8 cellular contexts compared by ENCODE assay signal in the genomic region with DNA sequence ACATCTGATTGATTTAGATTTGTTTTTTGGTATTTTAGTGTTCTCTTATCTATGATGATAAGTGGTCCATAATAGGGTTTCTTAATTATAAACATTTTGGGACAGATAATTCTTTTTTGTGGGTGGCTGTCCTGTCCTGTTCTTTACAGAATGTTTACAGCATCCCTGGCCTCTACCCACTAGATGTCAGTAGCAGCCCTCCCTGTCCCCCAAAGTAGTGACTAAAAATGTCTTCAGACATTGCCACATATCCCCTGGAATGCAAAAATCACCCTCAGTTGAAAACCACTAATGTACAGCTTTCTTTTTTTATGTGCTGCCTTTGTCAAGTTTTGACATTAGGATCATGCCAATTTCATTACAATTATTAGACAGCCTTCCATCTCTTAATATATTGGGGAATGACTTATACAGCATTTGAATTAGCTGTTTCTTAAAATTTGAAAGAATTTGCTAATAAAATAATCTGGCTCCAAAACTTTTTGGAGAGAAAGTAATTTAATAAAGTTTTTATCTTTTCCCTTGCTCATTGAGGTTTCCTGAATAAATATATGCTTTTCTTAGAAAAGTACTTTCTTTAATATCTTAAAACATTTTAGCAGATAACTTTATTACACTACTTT. TPM values are rescaled to one million over a fixed set of nuclear protein-coding genes. Genes with fewer than 3 reads are reported as not detected.
A peak's percentile ranks its signal among the peaks of the same experiment; 100 is the strongest.
DNase-seq lines count a peak whose midpoint lies in the region; ATAC-seq and TF ChIP-seq lines count a peak whose summit lies in the region.

No MANE protein-coding gene starts in this region.

- POLR2A ChIA-PET in CD4-positive, alpha-beta memory T cell (lab: Charles Lee; ENCODE audit: partially characterized antibody) = interaction anchor here (0.6 to 15.2 kb wide), 5 partner anchors 19 to 114 kb away, joined by 3 to 256 read pairs (median 3); a partner anchor contains a TSS

- TF ChIP-seq POLR2A in thyroid gland (IDR thresholded peaks at IDR 0.05) = no peak

- H3K36me3 Mint-ChIP-seq in CD4-positive, alpha-beta memory T cell = peaks cover 49 to 91% of the 10 kb centered on the region in 2 donors

- no peaks in the 10 kb centered on the region for H3K9me3 Mint-ChIP-seq in CD4-positive, alpha-beta memory T cell

- DNase-seq in CD4-positive, alpha-beta memory T cell = peak; percentile 63 to 77 (median 67)
- DNase-seq in NOMO-1 (lab: John Stamatoyannopoulos, UW; ENCODE audit: unreplicated experiment in 2 of 2) (peak; percentile 25 to 61), inferior parietal cortex (ENCODE audit: extremely low spot score) (peak; percentile 68), superior temporal gyrus (ENCODE audit: extremely low spot score) (peak; percentile 85), thyroid gland (no peak)
- peak; percentile 32 for DNase-seq in activated gamma-delta T cell treated with anti-CD3 and anti-CD28 coated beads, Interleukin-2, amount 50 U/mL, for 16 hours (ENCODE audit: low read depth)

- H3K27me3 ChIP-seq in CD4-positive, alpha-beta memory T cell (ENCODE audit: insufficient read depth, low read length) = no peaks in the 10 kb centered on the region
- H3K27me3 ChIP-seq in thyroid gland = no peaks in the 10 kb centered on the region

- intact Hi-C loops in CD4-positive, alpha-beta memory T cell (cut with micrococcal nuclease) = loop anchor here (1.0 kb wide), 5 partner anchors 15 to 110 kb away; no protein-coding TSS in a partner anchor
- intact Hi-C loops in thyroid gland (cut with DNase I) = no loop called here

- H3K4me1 Mint-ChIP-seq in CD4-positive, alpha-beta memory T cell = peaks cover 49 to 93% (median 68%) of the 10 kb centered on the region in 4 donors

- no peaks in the 10 kb centered on the region for H3K9me3 ChIP-seq in CD4-positive, alpha-beta memory T cell (ENCODE audit: control insufficient read depth in 1 of 2, low read length in 2 of 2)
- no peaks in the 10 kb centered on the region for H3K9me3 ChIP-seq in thyroid gland

- peak overlapping the region in 1 of 8 donors; percentile 3 for H3K4me3 Mint-ChIP-seq in CD4-positive, alpha-beta memory T cell

- peak overlapping the region; percentile 66 to 88 (median 80) for H3K27ac Mint-ChIP-seq in CD4-positive, alpha-beta memory T cell

- CTCF ChIA-PET in CD4-positive, alpha-beta memory T cell (lab: Charles Lee; ENCODE audit: partially characterized antibody) = interaction anchor here (0.8 to 26.1 kb wide), 16 partner anchors 9 to 171 kb away, joined by 3 to 430 read pairs (median 4); a partner anchor contains a TSS

- peak; percentile 53 for ATAC-seq in GM21529 (IDR thresholded peaks at IDR 0.05; ENCODE audit: unreplicated experiment)
- ATAC-seq in GM21528 (IDR thresholded peaks at IDR 0.05; ENCODE audit: low FRiP score, unreplicated experiment) = no peak

- H3K27ac ChIP-seq in CD4-positive, alpha-beta memory T cell (ENCODE audit: low read depth, low read length) = no peak overlapping the region
- no peak overlapping the region for H3K27ac ChIP-seq in thyroid gland

- H3K27me3 Mint-ChIP-seq in CD4-positive, alpha-beta memory T cell = no peaks in the 10 kb centered on the region

- peak in 3 of 6 experiments; percentile 10 to 35 (median 15) for TF ChIP-seq CTCF in thyroid gland (IDR thresholded peaks at IDR 0.05)

- H3K4me3 ChIP-seq in CD4-positive, alpha-beta memory T cell (ENCODE audit: low read length in 2 of 2) = no peak overlapping the region
- no peak overlapping the region for H3K4me3 ChIP-seq in thyroid gland (replicated peaks in 1 of 3)

- peaks cover 93% of the 10 kb centered on the region for H3K36me3 ChIP-seq in CD4-positive, alpha-beta memory T cell (ENCODE audit: insufficient read depth, low read length)
- H3K36me3 ChIP-seq in thyroid gland = no peaks in the 10 kb centered on the region

- H3K4me1 ChIP-seq in CD4-positive, alpha-beta memory T cell (ENCODE audit: insufficient read depth, low read length) = peaks cover 93% of the 10 kb centered on the region
- peaks cover 0 to 3% of the 10 kb centered on the region in 2 donors for H3K4me1 ChIP-seq in thyroid gland

RNA-seq across cellular contexts. Expression of a gene that starts 19.5 kb away (rescaled TPM):
- total RNA-seq in CD4-positive, alpha-beta memory T cell = 100 to 1,000 TPM; 483 to 484 TPM
- 100 to 1,000 TPM in 1 of 2 donors, 10 to 100 TPM in 1; 79.2 to 169 TPM for polyA plus RNA-seq in CD4-positive, alpha-beta memory T cell
- 10 to 100 TPM; 15.2 to 32.7 (median 21.3) TPM for total RNA-seq in thyroid gland

Comparison
In these comparisons a context has a peak if more than half of its experiments do, and no peak if none do; other contexts are left out.
1. DNase-seq: peak in CD4-positive, alpha-beta memory T cell (5 of 5), NOMO-1 (2 of 2), activated gamma-delta T cell treated with anti-CD3 and anti-CD28 coated beads, Interleukin-2, amount 50 U/mL, for 16 hours (single experiment), inferior parietal cortex (single experiment) and superior temporal gyrus (single experiment); none in thyroid gland (0 of 2).
2. RNA of a gene that starts 19.5 kb away (total RNA-seq): 483 to 484 TPM in CD4-positive, alpha-beta memory T cell; 15.2 to 32.7 TPM in thyroid gland; every median in the first group is over 10 times any median in the second.